In genomic region chr13:71962735-71963134, GRCh38 we compare ENCODE assay signal across 27 cellular contexts.
DNase-seq lines count a peak whose midpoint lies in the region; ATAC-seq, FAIRE-seq and TF ChIP-seq lines count a peak whose summit lies in the region.
"Had no signal": no experiment of that assay in that cellular context is flagged by ENCODE, and none has a peak within 500 bp of the region (broad histone marks: within the 10 kb centered on the region; RNA-seq: fewer than 3 reads in every experiment).

No MANE protein-coding gene starts in this region.

- no peak for TF ChIP-seq EP300 in SK-N-SH (IDR thresholded peaks at IDR 0.05; ENCODE audit: borderline replicate concordance in 1 of 2, low read depth in 1 of 2, low read length in 1 of 2)
- no peak for TF ChIP-seq EP300 in H1 (IDR thresholded peaks at IDR 0.05; ENCODE audit: borderline replicate concordance in 1 of 2, low read depth in 2 of 2, low read length in 2 of 2)

- H3K18ac ChIP-seq in H1 (ENCODE audit: extremely low read depth, low read length) (no peak overlapping the region), trophoblast cell (ENCODE audit: low read length) (no peak overlapping the region)

- WGBS in SK-N-SH (ENCODE audit: low lambda C conversion rate), result 72% methylated on average over 3 of the region's 3 CpGs
- WGBS in H1 (ENCODE audit: extremely low coverage in 1 of 2, insufficient coverage in 1 of 2, insufficient read length in 1 of 2, insufficient replicate concordance in 2 of 2, low coverage in 1 of 2, low lambda C conversion rate in 2 of 2, missing lambda C conversion rate in 1 of 2), 2 experiments, result 75% methylated on average over 3 of the region's 3 CpGs; no CpG with 5 or more reads in 1 of the 2 experiments
- no CpG with 5 or more reads among the region's 3 CpGs for WGBS in trophoblast cell (ENCODE audit: extremely low coverage, insufficient coverage, insufficient read length)

- TF ChIP-seq RAD21 in SK-N-SH (IDR thresholded peaks at IDR 0.05; ENCODE audit: low read length), result no peak
- TF ChIP-seq RAD21 in H1 (IDR thresholded peaks at IDR 0.05 in 1 of 2, conservative IDR thresholded peaks at IDR 0.05 in 1 of 2; ENCODE audit: low read depth in 2 of 2, low read length in 2 of 2), result no peak

- H4K91ac ChIP-seq in H1 (replicated peaks; ENCODE audit: insufficient read length, low read length) (no peak overlapping the region), trophoblast cell (ENCODE audit: low read depth, low read length) (no peak overlapping the region)

- H3K56ac ChIP-seq in H1 (replicated peaks; ENCODE audit: insufficient read length, low read depth, low read length), result no peak overlapping the region

- H3K27ac ChIP-seq in SK-N-SH (ENCODE audit: low read depth in 2 of 2, low read length in 1 of 2) (no peak overlapping the region), H1 (ENCODE audit: low read depth, low read length) (no peak overlapping the region), neural progenitor cell (no peak overlapping the region), trophoblast cell (ENCODE audit: low read depth, low read length) (no peak overlapping the region)
- H3K27ac ChIP-seq: 22Rv1, A549, BLaER1 had no signal

- TF ChIP-seq POLR2A in H1 (IDR thresholded peaks at IDR 0.05; ENCODE audit: control extremely low read depth in 1 of 2, low read depth in 2 of 2, low read length in 2 of 2), result no peak

- H3K9me3 ChIP-seq in SK-N-SH (no peaks in the 10 kb centered on the region), H1 (ENCODE audit: insufficient read depth in 2 of 2, low read depth in 1 of 2, low read length in 1 of 2) (no peaks in the 10 kb centered on the region), neural progenitor cell (ENCODE audit: low read depth) (no peaks in the 10 kb centered on the region), trophoblast cell (ENCODE audit: insufficient read depth, low read depth, low read length) (no peaks in the 10 kb centered on the region)
- H3K9me3 ChIP-seq: A549, BE2C, BLaER1 had no signal

- H3K36me3 Mint-ChIP-seq in neural progenitor cell, result no peaks in the 10 kb centered on the region
- H3K36me3 Mint-ChIP-seq: CD14-positive monocyte; CD4-positive, alpha-beta memory T cell; CD4-positive, CD25-positive, alpha-beta regulatory T cell; CD8-positive, alpha-beta memory T cell had no signal

- no peaks in the 10 kb centered on the region for H3K27me3 ChIP-seq in SK-N-SH (ENCODE audit: insufficient read depth)
- no peaks in the 10 kb centered on the region for H3K27me3 ChIP-seq in H1 (replicated peaks in 1 of 4; ENCODE audit: control insufficient read depth in 3 of 4, extremely low read depth in 1 of 4, insufficient read depth in 3 of 4, low read length in 3 of 4)
- no peaks in the 10 kb centered on the region for H3K27me3 ChIP-seq in neural progenitor cell
- H3K27me3 ChIP-seq in trophoblast cell (ENCODE audit: insufficient read depth, low read length), result no peaks in the 10 kb centered on the region
- H3K27me3 ChIP-seq: BE2C, BLaER1 had no signal

- H4K12ac ChIP-seq in trophoblast cell (ENCODE audit: low read depth, low read length), result no peak overlapping the region

- H4K8ac ChIP-seq in H1 (ENCODE audit: extremely low read depth, insufficient read depth, low read length) (no peak overlapping the region), trophoblast cell (ENCODE audit: low read depth, low read length) (no peak overlapping the region)

- H2BK120ac ChIP-seq in H1 (replicated peaks; ENCODE audit: low read depth, low read length) (no peak overlapping the region), trophoblast cell (ENCODE audit: insufficient read depth, low read length, poor library complexity) (no peak overlapping the region)

- no peak overlapping the region for H4K5ac ChIP-seq in H1 (ENCODE audit: insufficient read length, low read depth, low read length)

- no peaks in the 10 kb centered on the region for H3K23me2 ChIP-seq in H1 (ENCODE audit: low read depth, low read length)

- no peak overlapping the region for H3K4ac ChIP-seq in H1 (replicated peaks; ENCODE audit: insufficient read length, low read depth, low read length)
- no peak overlapping the region for H3K4ac ChIP-seq in trophoblast cell (ENCODE audit: low read depth, low read length)

- CTCF ChIA-PET in SK-N-SH (lab: Yijun Ruan, JAX), result no interaction called here
- CTCF ChIA-PET in H1 (lab: Charles Lee; ENCODE audit: partially characterized antibody), result no interaction called here

- H3K4me1 ChIP-seq in SK-N-SH (ENCODE audit: control insufficient read depth in 1 of 2, insufficient read depth in 2 of 2, low read depth in 1 of 2, low read length in 1 of 2) (no peaks in the 10 kb centered on the region), H1 (replicated peaks in 1 of 4; ENCODE audit: control insufficient read depth in 3 of 4, insufficient read depth in 4 of 4, low read length in 3 of 4) (no peaks in the 10 kb centered on the region), neural progenitor cell (peaks cover 2% of the 10 kb centered on the region), trophoblast cell (ENCODE audit: control insufficient read depth in 1 of 2, insufficient read depth in 2 of 2, low read length in 2 of 2) (no peaks in the 10 kb centered on the region)
- H3K4me1 ChIP-seq: A549, BE2C, BLaER1 had no signal

- H2BK12ac ChIP-seq in H1 (ENCODE audit: low read depth, low read length) (no peak overlapping the region), trophoblast cell (ENCODE audit: low read length) (no peak overlapping the region)

- peaks cover under 1% of the 10 kb centered on the region for H3K4me1 Mint-ChIP-seq in neural progenitor cell
- H3K4me1 Mint-ChIP-seq: CD8-positive, alpha-beta memory T cell had no signal

- H2BK5ac ChIP-seq in H1 (ENCODE audit: low read depth, low read length), result no peak overlapping the region
- no peak overlapping the region for H2BK5ac ChIP-seq in trophoblast cell (ENCODE audit: low read depth, low read length, poor library complexity)

- H3K14ac ChIP-seq in H1 (ENCODE audit: insufficient read length) (no peak overlapping the region), trophoblast cell (ENCODE audit: low read length) (no peak overlapping the region)

- no peaks in the 10 kb centered on the region for H3K9me3 Mint-ChIP-seq in neural progenitor cell
- H3K9me3 Mint-ChIP-seq: CD14-positive monocyte had no signal

- no peak overlapping the region for H3K4me3 Mint-ChIP-seq in neural progenitor cell
- H3K4me3 Mint-ChIP-seq: CD14-positive monocyte; CD4-positive, alpha-beta memory T cell; CD8-positive, alpha-beta memory T cell had no signal

- peak; percentile 32 for FAIRE-seq in H1 (lab: Jason Lieb, UNC)
- FAIRE-seq: A549, GM12878, GM12892, GM18507 had no signal

- H3K9ac ChIP-seq in SK-N-SH (no peak overlapping the region), H1 (replicated peaks in 1 of 4; ENCODE audit: extremely low read depth in 1 of 4, low read depth in 3 of 4, low read length in 3 of 4) (no peak overlapping the region), neural progenitor cell (no peak overlapping the region), trophoblast cell (ENCODE audit: low read length) (no peak overlapping the region)
- H3K9ac ChIP-seq: BLaER1 had no signal

- H2BK15ac ChIP-seq in H1 (ENCODE audit: low read length), result no peak overlapping the region

- H3K36me3 ChIP-seq in SK-N-SH (replicated peaks in 1 of 2; ENCODE audit: control insufficient read depth in 1 of 2, insufficient read depth in 2 of 2, low read length in 1 of 2) (no peaks in the 10 kb centered on the region), H1 (ENCODE audit: control insufficient read depth in 2 of 4, insufficient read depth in 4 of 4, low read length in 3 of 4) (no peaks in the 10 kb centered on the region), neural progenitor cell (no peaks in the 10 kb centered on the region), trophoblast cell (ENCODE audit: control insufficient read depth in 1 of 2, insufficient read depth in 2 of 2, low read length in 2 of 2) (no peaks in the 10 kb centered on the region)
- H3K36me3 ChIP-seq: BE2C, BLaER1 had no signal

- H2AK5ac ChIP-seq in H1 (ENCODE audit: low read depth, low read length) (no peak overlapping the region), trophoblast cell (ENCODE audit: low read length) (no peak overlapping the region)

- H3K23ac ChIP-seq in H1 (ENCODE audit: insufficient read length), result no peak overlapping the region
- no peak overlapping the region for H3K23ac ChIP-seq in trophoblast cell (ENCODE audit: low read length)

- peak overlapping the region; percentile 1; the same call in 1 of the 2 replicates for H2AFZ ChIP-seq in SK-N-SH (ENCODE audit: low read depth)
- H2AFZ ChIP-seq in H1 (ENCODE audit: low read length), result no peak overlapping the region
- peak overlapping the region; percentile 7 for H2AFZ ChIP-seq in neural progenitor cell (replicated peaks)
- H2AFZ ChIP-seq in trophoblast cell (ENCODE audit: insufficient read depth, low read length, poor library complexity), result no peak overlapping the region

- H3K27ac Mint-ChIP-seq in neural progenitor cell, result no peak overlapping the region
- H3K27ac Mint-ChIP-seq: CD14-positive monocyte; CD4-positive, alpha-beta memory T cell; CD4-positive, CD25-positive, alpha-beta regulatory T cell; CD8-positive, alpha-beta memory T cell had no signal

- H3K4me3 ChIP-seq in SK-N-SH (ENCODE audit: low read depth in 2 of 2, low read length in 1 of 2), result no peak overlapping the region
- H3K4me3 ChIP-seq in H1 (ENCODE audit: extremely low read depth in 1 of 4, insufficient read depth in 2 of 4, low read depth in 3 of 4, low read length in 4 of 4), result no peak overlapping the region
- no peak overlapping the region for H3K4me3 ChIP-seq in neural progenitor cell
- no peak overlapping the region for H3K4me3 ChIP-seq in trophoblast cell (ENCODE audit: low read depth, low read length)
- H3K4me3 ChIP-seq: A549, BLaER1, GM12878 had no signal

- no peak overlapping the region for H2BK20ac ChIP-seq in H1 (ENCODE audit: low read length)

- ATAC-seq in SK-N-SH treated with all-trans-retinoic acid at 6 μM for 48 hours, result no peak
- ATAC-seq: A549, GM12878 had no signal

- H3K79me2 ChIP-seq in SK-N-SH (ENCODE audit: insufficient read depth), result no peaks in the 10 kb centered on the region
- H3K79me2 ChIP-seq in H1 (ENCODE audit: control insufficient read depth in 1 of 2, insufficient read depth in 2 of 2, low read length in 2 of 2), result no peaks in the 10 kb centered on the region
- H3K79me2 ChIP-seq in neural progenitor cell (ENCODE audit: low read depth), result no peaks in the 10 kb centered on the region
- H3K79me2 ChIP-seq in trophoblast cell (ENCODE audit: control insufficient read depth, insufficient read depth, low read length, poor library complexity), result no peaks in the 10 kb centered on the region

- H4K20me1 ChIP-seq in SK-N-SH (ENCODE audit: insufficient read depth), result no peaks in the 10 kb centered on the region
- H4K20me1 ChIP-seq in H1 (replicated peaks in 1 of 2; ENCODE audit: control insufficient read depth in 1 of 2, insufficient read depth in 2 of 2, low read length in 2 of 2), result no peaks in the 10 kb centered on the region
- no peaks in the 10 kb centered on the region for H4K20me1 ChIP-seq in neural progenitor cell (ENCODE audit: low read depth)
- H4K20me1 ChIP-seq: BLaER1 had no signal

- TF ChIP-seq CTCF in SK-N-SH (IDR thresholded peaks at IDR 0.05) (no peak), H1 (IDR thresholded peaks at IDR 0.05; ENCODE audit: control extremely low read depth in 1 of 3, insufficient read depth in 1 of 3, low read depth in 1 of 3, low read length in 3 of 3) (no peak), neural progenitor cell (IDR thresholded peaks at IDR 0.05) (no peak)

- H3K9me2 ChIP-seq in SK-N-SH, result no peaks in the 10 kb centered on the region

- DNase-seq in SK-N-SH (no peak), H1 (ENCODE audit: low read depth in 1 of 2, low spot score in 2 of 2) (no peak), neural progenitor cell (ENCODE audit: low spot score) (no peak), trophoblast cell (no peak), HUDEP-2 (lab: John Stamatoyannopoulos, UW; ENCODE audit: unreplicated experiment in 76 of 76) (no peak)
- DNase-seq: AML-193; BE2C; C1 segment of cervical spinal cord; CD4-positive, alpha-beta memory T cell; CD4-positive, CD25-positive, alpha-beta regulatory T cell; CD8-positive, alpha-beta memory T cell; COR-L47; DMS 273 treated with DMSO at 0.1 percent for 48 hours; DMS153; DMS53; DMS79; DND-41; EL; GDM1 had no signal

- H3K27me3 Mint-ChIP-seq in neural progenitor cell (ENCODE audit: insufficient read depth, low read depth), result no peaks in the 10 kb centered on the region
- H3K27me3 Mint-ChIP-seq: CD4-positive, alpha-beta memory T cell; CD4-positive, CD25-positive, alpha-beta regulatory T cell had no signal

- H3K4me2 ChIP-seq in SK-N-SH (no peak overlapping the region), H1 (ENCODE audit: insufficient read depth in 1 of 2, low read depth in 2 of 2, low read length in 2 of 2) (no peak overlapping the region), neural progenitor cell (no peak overlapping the region), trophoblast cell (ENCODE audit: low read length) (no peak overlapping the region)
- H3K4me2 ChIP-seq: A549, BLaER1 had no signal

- POLR2A ChIA-PET in SK-N-SH (lab: Yijun Ruan, JAX), result no interaction called here
- POLR2A ChIA-PET in H1 (lab: Charles Lee; ENCODE audit: partially characterized antibody), result no interaction called here

- no peaks in the 10 kb centered on the region for H3K79me1 ChIP-seq in H1 (ENCODE audit: low read depth, low read length)
- no peaks in the 10 kb centered on the region for H3K79me1 ChIP-seq in trophoblast cell (ENCODE audit: low read length)

- H3F3A ChIP-seq in SK-N-SH (replicated peaks; ENCODE audit: insufficient read depth), result no peaks in the 10 kb centered on the region
- no peaks in the 10 kb centered on the region for H3F3A ChIP-seq in neural progenitor cell (ENCODE audit: low read depth)

Comparison
In these comparisons a context has a peak if more than half of its experiments do, and no peak if none do; other contexts are left out.
1. H2AFZ ChIP-seq: peak in SK-N-SH (single experiment) and neural progenitor cell (single experiment); none in H1 (single experiment) and trophoblast cell (single experiment).